1 cellular context compared by ENCODE assay signal in genomic region chr17:59367657-59368045, GRCh38.
TF ChIP-seq lines count a peak whose summit lies in the region.

No MANE protein-coding gene starts in this region.

TF ChIP-seq in GM23338, 12 proteins besides CTCF, POLR2A, EP300 and RAD21 (continued from another document):
- no peak for TF ChIP-seq ZNF462 (CRISPR knock-in tag; IDR thresholded peaks at IDR 0.05)
- no peak for TF ChIP-seq STAT1 (IDR thresholded peaks at IDR 0.05; ENCODE audit: unreplicated experiment)
- TF ChIP-seq ZNF331 (CRISPR knock-in tag; IDR thresholded peaks at IDR 0.05; ENCODE audit: low read depth) = no peak
- TF ChIP-seq JUNB (IDR thresholded peaks at IDR 0.05; ENCODE audit: unreplicated experiment) = no peak
- TF ChIP-seq EZH2 (IDR thresholded peaks at IDR 0.05; ENCODE audit: low read depth, unreplicated experiment) = no peak
- TF ChIP-seq NANOG (IDR thresholded peaks at IDR 0.05; ENCODE audit: borderline replicate concordance) = no peak
- no peak for TF ChIP-seq ETS1 (IDR thresholded peaks at IDR 0.05)
